16 cellular contexts compared by ENCODE assay signal in the genomic region with DNA sequence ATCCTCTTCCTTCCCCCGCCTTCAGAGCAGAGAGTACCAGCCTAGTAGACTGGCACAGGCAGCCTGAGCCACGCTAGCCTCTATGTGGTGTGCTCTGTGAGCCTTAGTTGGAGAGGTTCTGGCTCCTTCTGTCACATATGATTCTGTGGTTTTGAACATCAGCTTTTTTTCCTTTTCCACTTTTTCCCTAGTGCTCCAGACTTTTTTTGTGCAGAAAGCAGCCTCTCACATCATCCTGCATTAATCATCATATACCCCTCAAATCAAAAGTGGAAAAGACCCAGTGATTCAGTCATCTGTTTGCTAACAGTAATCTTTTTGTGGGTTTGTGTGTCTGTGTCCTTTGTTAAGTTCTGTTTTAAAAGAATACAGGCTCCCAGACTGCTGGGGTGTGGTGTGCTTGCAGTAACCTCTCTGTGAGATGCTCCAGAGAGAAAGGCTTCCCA.
DNase-seq lines count a peak whose midpoint lies in the region; ATAC-seq and TF ChIP-seq lines count a peak whose summit lies in the region.
"Had no signal": no experiment of that assay in that cellular context is flagged by ENCODE, and none has a peak within 500 bp of the region (broad histone marks: within the 10 kb centered on the region; RNA-seq: fewer than 3 reads in every experiment).

No MANE protein-coding gene starts in this region.

- intact Hi-C loops in cardiac septum (cut with DNase I), result no loop called here

- H3K79me2 ChIP-seq in SK-N-SH (ENCODE audit: insufficient read depth) (no peaks in the 10 kb centered on the region), fibroblast of lung (ENCODE audit: control insufficient read depth, insufficient read depth, low read length) (no peaks in the 10 kb centered on the region)

- TF ChIP-seq CTCF in SK-N-SH (IDR thresholded peaks at IDR 0.05) (no peak), fibroblast of lung (conservative IDR thresholded peaks at IDR 0.05 in 1 of 2, IDR thresholded peaks at IDR 0.05 in 1 of 2; ENCODE audit: low read depth in 1 of 2, low read length in 2 of 2) (no peak)

- CTCF ChIA-PET in SK-N-SH (lab: Yijun Ruan, JAX), result interaction anchor here (0.6 kb wide), 1 partner anchor 450 kb away, joined by 4 read pairs; no protein-coding TSS in a partner anchor

- peak; percentile 12 to 89; a peak in 3 of 4 replicates for TF ChIP-seq EP300 in SK-N-SH (IDR thresholded peaks at IDR 0.05; ENCODE audit: borderline replicate concordance in 1 of 2, low read depth in 1 of 2, low read length in 1 of 2)

- DNase-seq in GM04503 (ENCODE audit: low read depth), result peak; percentile 51
- no peak for DNase-seq in SK-N-SH
- peak; percentile 78 to 95 for DNase-seq in fibroblast of lung (ENCODE audit: low read depth in 2 of 2)
- DNase-seq in pons (ENCODE audit: low spot score), result peak; percentile 24
- DNase-seq in cardiac septum (ENCODE audit: low spot score), result no peak
- DNase-seq: activated CD4-positive, CD25-positive, alpha-beta regulatory T cell; activated T-cell treated with anti-CD3 and anti-CD28 coated beads, Interleukin-2, amount 50 U/mL, for 4 hours; anterior cingulate cortex; Calu3; NCI-H1048; NCI-H446 treated with DMSO at 0.1 percent for 48 hours; retina; SHP77 had no signal

- peaks cover 35% of the 10 kb centered on the region for H3F3A ChIP-seq in SK-N-SH (replicated peaks; ENCODE audit: insufficient read depth)

- H3K27ac ChIP-seq in SK-N-SH (ENCODE audit: low read depth in 2 of 2, low read length in 1 of 2) (peak overlapping the region; percentile 13 to 100; a peak in 3 of 4 replicates), fibroblast of lung (ENCODE audit: insufficient read depth, low read length) (peak overlapping the region; percentile 92)

- peak; percentile 3; the same call in 1 of the 2 replicates for TF ChIP-seq RAD21 in SK-N-SH (IDR thresholded peaks at IDR 0.05; ENCODE audit: low read length)

- peak overlapping the region; percentile 72 for H3K4me2 ChIP-seq in SK-N-SH
- H3K4me2 ChIP-seq in fibroblast of lung (ENCODE audit: extremely low read depth, insufficient read depth, low read length), result peak overlapping the region; percentile 73

- no peaks in the 10 kb centered on the region for H3K9me2 ChIP-seq in SK-N-SH

- H2AFZ ChIP-seq in SK-N-SH (ENCODE audit: low read depth), result no peak overlapping the region
- H2AFZ ChIP-seq in fibroblast of lung (ENCODE audit: low read length), result no peak overlapping the region

- H3K4me1 ChIP-seq in SK-N-SH (ENCODE audit: control insufficient read depth in 1 of 2, insufficient read depth in 2 of 2, low read depth in 1 of 2, low read length in 1 of 2) (peaks cover 9 to 38% of the 10 kb centered on the region in 2 experiments; a peak in 3 of 4 replicates), fibroblast of lung (ENCODE audit: control insufficient read depth, extremely low read depth, insufficient read depth, low read length) (peaks cover 20% of the 10 kb centered on the region)

- H3K36me3 ChIP-seq in SK-N-SH (replicated peaks in 1 of 2; ENCODE audit: control insufficient read depth in 1 of 2, insufficient read depth in 2 of 2, low read length in 1 of 2), result no peaks in the 10 kb centered on the region
- no peaks in the 10 kb centered on the region for H3K36me3 ChIP-seq in fibroblast of lung (ENCODE audit: control insufficient read depth, insufficient read depth, low read length)

- 0% methylated on average over 2 of the region's 2 CpGs for WGBS in SK-N-SH (ENCODE audit: low lambda C conversion rate)

- H3K4me3 ChIP-seq in SK-N-SH (ENCODE audit: low read depth in 2 of 2, low read length in 1 of 2), result peak overlapping the region in 1 of 2 experiments; percentile 45; a peak in 2 of 4 replicates
- H3K4me3 ChIP-seq in fibroblast of lung (replicated peaks in 1 of 4; ENCODE audit: control extremely low read depth in 1 of 4, insufficient read depth in 1 of 4, low read depth in 3 of 4, low read length in 4 of 4), result no peak overlapping the region

- POLR2A ChIA-PET in SK-N-SH (lab: Yijun Ruan, JAX), result no interaction called here

- ATAC-seq in GM21423 (IDR thresholded peaks at IDR 0.05; ENCODE audit: unreplicated experiment) (no peak), GM21367 (IDR thresholded peaks at IDR 0.05; ENCODE audit: unreplicated experiment) (no peak), HG02870 (IDR thresholded peaks at IDR 0.05; ENCODE audit: unreplicated experiment) (no peak)
- ATAC-seq: activated T-cell treated with anti-CD3 and anti-CD28 coated beads, Interleukin-2, amount 50 U/mL, for 4 hours had no signal

- H3K27me3 ChIP-seq in SK-N-SH (ENCODE audit: insufficient read depth) (no peaks in the 10 kb centered on the region), fibroblast of lung (ENCODE audit: control insufficient read depth, insufficient read depth, low read length) (no peaks in the 10 kb centered on the region)

- H4K20me1 ChIP-seq in SK-N-SH (ENCODE audit: insufficient read depth), result no peaks in the 10 kb centered on the region
- no peaks in the 10 kb centered on the region for H4K20me1 ChIP-seq in fibroblast of lung (ENCODE audit: control insufficient read depth, extremely low read depth, insufficient read depth, low read length)

- H3K9me3 ChIP-seq in SK-N-SH (no peaks in the 10 kb centered on the region), fibroblast of lung (ENCODE audit: control insufficient read depth, insufficient read depth, low read depth, low read length) (no peaks in the 10 kb centered on the region)

- H3K9ac ChIP-seq in SK-N-SH (peak overlapping the region; percentile 85), fibroblast of lung (ENCODE audit: insufficient read depth, low read length) (peak overlapping the region; percentile 17)

TF ChIP-seq in SK-N-SH, 30 proteins besides CTCF, POLR2A, EP300 and RAD21 (continues in another document):
- TF ChIP-seq FOSL2 (IDR thresholded peaks at IDR 0.05; ENCODE audit: borderline replicate concordance, low read depth) (peak; percentile 62), MXI1 (IDR thresholded peaks at IDR 0.05; ENCODE audit: low read depth, low read length) (no peak), NFIC (IDR thresholded peaks at IDR 0.05; ENCODE audit: borderline replicate concordance) (peak; percentile 75), NRF1 (IDR thresholded peaks at IDR 0.05; ENCODE audit: low read depth, low read length) (no peak), SIN3A (IDR thresholded peaks at IDR 0.05; ENCODE audit: borderline replicate concordance, low read depth, low read length) (no peak), JUND (IDR thresholded peaks at IDR 0.05) (peak; percentile 78), USF2 (IDR thresholded peaks at IDR 0.05; ENCODE audit: borderline replicate concordance, low read depth, low read length) (no peak), RFX5 (IDR thresholded peaks at IDR 0.05; ENCODE audit: low read length) (no peak), TCF12 (IDR thresholded peaks at IDR 0.05) (peak; percentile 93), RCOR1 (IDR thresholded peaks at IDR 0.05; ENCODE audit: low read length) (no peak), SMC3 (IDR thresholded peaks at IDR 0.05; ENCODE audit: low read depth, low read length) (no peak), IRF3 (IDR thresholded peaks at IDR 0.05; ENCODE audit: low read depth, low read length) (no peak), GATA2 (CRISPR knock-in tag; IDR thresholded peaks at IDR 0.05) (no peak), POLR2AphosphoS5 (IDR thresholded peaks at IDR 0.05; ENCODE audit: low read depth, low read length) (no peak; the same call in 1 of the 2 replicates), FOXM1 (IDR thresholded peaks at IDR 0.05; ENCODE audit: low read depth) (peak; percentile 64)
- TF ChIP-seq, protein P1, sequence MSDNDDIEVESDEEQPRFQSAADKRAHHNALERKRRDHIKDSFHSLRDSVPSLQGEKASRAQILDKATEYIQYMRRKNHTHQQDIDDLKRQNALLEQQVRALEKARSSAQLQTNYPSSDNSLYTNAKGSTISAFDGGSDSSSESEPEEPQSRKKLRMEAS (IDR thresholded peaks at IDR 0.05; ENCODE audit: low read depth), result peak; percentile 61; the same call in 1 of the 2 replicates
- TF ChIP-seq, protein P2, sequence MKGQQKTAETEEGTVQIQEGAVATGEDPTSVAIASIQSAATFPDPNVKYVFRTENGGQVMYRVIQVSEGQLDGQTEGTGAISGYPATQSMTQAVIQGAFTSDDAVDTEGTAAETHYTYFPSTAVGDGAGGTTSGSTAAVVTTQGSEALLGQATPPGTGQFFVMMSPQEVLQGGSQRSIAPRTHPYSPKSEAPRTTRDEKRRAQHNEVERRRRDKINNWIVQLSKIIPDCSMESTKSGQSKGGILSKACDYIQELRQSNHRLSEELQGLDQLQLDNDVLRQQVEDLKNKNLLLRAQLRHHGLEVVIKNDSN (IDR thresholded peaks at IDR 0.05; ENCODE audit: borderline replicate concordance, low read depth), result no peak

Comparison
In these comparisons a context has a peak if more than half of its experiments do, and no peak if none do; other contexts are left out.
1. DNase-seq: peak in GM04503 (single experiment), fibroblast of lung (2 of 2) and pons (single experiment); none in SK-N-SH (single experiment) and cardiac septum (single experiment).